In the genomic region with DNA sequence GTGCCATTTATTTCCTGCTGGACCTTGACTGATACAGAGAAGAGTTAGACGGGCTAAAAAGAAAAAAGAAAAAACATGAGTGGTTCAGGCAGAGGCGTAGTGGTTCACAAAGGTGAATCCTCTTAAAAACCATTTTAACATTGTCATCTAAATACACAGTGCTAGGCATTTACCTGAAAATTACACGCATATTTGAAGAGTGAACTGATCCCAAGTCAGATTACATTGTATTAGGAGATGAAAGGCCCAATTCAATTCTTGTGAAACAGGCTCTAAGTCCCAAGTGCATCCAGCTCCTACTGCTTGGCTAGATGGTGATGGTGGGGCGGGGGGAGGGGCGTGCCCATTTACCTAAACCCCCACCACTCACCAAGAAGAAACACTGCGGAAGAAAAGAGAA, we compare ENCODE assay signal across 28 cellular contexts.
"Had no signal": no experiment of that assay in that cellular context is flagged by ENCODE, and none has a peak within 500 bp of the region (broad histone marks: within the 10 kb centered on the region; RNA-seq: fewer than 3 reads in every experiment).

No MANE protein-coding gene starts in this region.

- ATAC-seq: effector memory CD8-positive, alpha-beta T cell; esophagus mucosa; foreskin keratinocyte; gastrocnemius medialis; gastroesophageal sphincter; heart left ventricle; heart right ventricle had no signal

- H3K27ac ChIP-seq: colonic mucosa, coronary artery, dorsolateral prefrontal cortex, epithelial cell of prostate, esophagus muscularis mucosa, esophagus squamous epithelium, foreskin keratinocyte, gastrocnemius medialis, gastroesophageal sphincter, heart left ventricle, heart right ventricle had no signal

- H3K36me3 ChIP-seq: colonic mucosa, esophagus muscularis mucosa, esophagus squamous epithelium, gastroesophageal sphincter, heart left ventricle, heart right ventricle had no signal

- H3K27me3 ChIP-seq: colonic mucosa, dorsolateral prefrontal cortex, esophagus muscularis mucosa, esophagus squamous epithelium, foreskin keratinocyte, gastrocnemius medialis, gastroesophageal sphincter, heart left ventricle, heart right ventricle had no signal

- DNase-seq: colonic mucosa; cortex of kidney; dermis blood vessel endothelial cell; dorsolateral prefrontal cortex; effector CD4-positive, alpha-beta T cell; effector CD8-positive, alpha-beta T cell; effector memory CD4-positive, alpha-beta T cell; effector memory CD8-positive, alpha-beta T cell; endodermal cell; erythroblast; esophagus squamous epithelium; foreskin fibroblast; foreskin keratinocyte; foreskin melanocyte; gastrocnemius medialis; glutamatergic neuron; head of caudate nucleus; heart left ventricle; heart right ventricle had no signal

- H3K9me3 ChIP-seq: colonic mucosa, esophagus muscularis mucosa, gastrocnemius medialis had no signal

- FAIRE-seq: colon, endometrium, endothelial cell of umbilical vein, frontal cortex had no signal

- H3K4me3 ChIP-seq: colonic mucosa, coronary artery, dorsolateral prefrontal cortex, esophagus muscularis mucosa, esophagus squamous epithelium, gastrocnemius medialis, gastroesophageal sphincter, heart left ventricle, heart right ventricle had no signal

- H3K4me1 ChIP-seq: colonic mucosa had no signal
